8 cellular contexts compared by ENCODE assay signal in genomic region chr2:127293386-127293757, GRCh38. TPM values are rescaled to one million over a fixed set of nuclear protein-coding genes. Genes with fewer than 3 reads are reported as not detected.
A peak's percentile ranks its signal among the peaks of the same experiment; 100 is the strongest.
DNase-seq lines count a peak whose midpoint lies in the region; ATAC-seq lines count a peak whose summit lies in the region.

No MANE protein-coding gene starts in this region.

- H3K36me3 ChIP-seq in endocrine pancreas (ENCODE audit: control insufficient read depth, insufficient read depth, low read length): no peaks in the 10 kb centered on the region

- no peak for DNase-seq in activated T-cell treated with anti-CD3 and anti-CD28 coated beads, Interleukin-2, amount 50 U/mL, for 4 hours
- no peak for DNase-seq in activated T-cell treated with anti-CD3 and anti-CD28 coated beads for 4 hours
- peak; percentile 48 for DNase-seq in RKO (ENCODE audit: low spot score)
- peak; percentile 1 for DNase-seq in naive B cell
- DNase-seq in stimulated activated naive CD4-positive, alpha-beta T cell treated with Interleukin-2 at 50 U/mL for 16 hours (lab: John Stamatoyannopoulos, UW): no peak
- DNase-seq in NCI-H2107 (lab: John Stamatoyannopoulos, UW): no peak
- DNase-seq in NCI-H1417 treated with DMSO at 0.1 percent for 48 hours (lab: John Stamatoyannopoulos, UW): no peak

- no peaks in the 10 kb centered on the region for H3K9me3 ChIP-seq in endocrine pancreas (ENCODE audit: control insufficient read depth, low read length)

- no peak overlapping the region for H3K4me3 ChIP-seq in endocrine pancreas (ENCODE audit: control insufficient read depth, insufficient read depth, low read length)

- H3K36me3 Mint-ChIP-seq in activated T-cell treated with anti-CD3 and anti-CD28 coated beads, Interleukin-2, amount 50 U/mL, for 4 hours (ENCODE audit: insufficient read depth): peaks cover 27% of the 10 kb centered on the region
- peaks cover 8 to 12% of the 10 kb centered on the region in 2 donors for H3K36me3 Mint-ChIP-seq in naive B cell

- no peaks in the 10 kb centered on the region for H3K27me3 Mint-ChIP-seq in activated T-cell treated with anti-CD3 and anti-CD28 coated beads, Interleukin-2, amount 50 U/mL, for 4 hours (ENCODE audit: low read depth)
- no peaks in the 10 kb centered on the region for H3K27me3 Mint-ChIP-seq in naive B cell

- no peaks in the 10 kb centered on the region for H3K9me3 Mint-ChIP-seq in activated T-cell treated with anti-CD3 and anti-CD28 coated beads, Interleukin-2, amount 50 U/mL, for 4 hours
- peaks cover 0 to 2% (median 0%) of the 10 kb centered on the region in 7 donors for H3K9me3 Mint-ChIP-seq in naive B cell

- peaks cover 23% of the 10 kb centered on the region for H3K4me1 Mint-ChIP-seq in activated T-cell treated with anti-CD3 and anti-CD28 coated beads, Interleukin-2, amount 50 U/mL, for 4 hours (ENCODE audit: low read depth)
- peaks cover 16 to 33% (median 24%) of the 10 kb centered on the region in 3 donors for H3K4me1 Mint-ChIP-seq in naive B cell

- peak; percentile 12 to 19 for ATAC-seq in activated T-cell treated with anti-CD3 and anti-CD28 coated beads, Interleukin-2, amount 50 U/mL, for 4 hours
- no peak for ATAC-seq in naive B cell (ENCODE audit: low read depth in 2 of 2)

- peak overlapping the region; percentile 100 for H3K4me3 Mint-ChIP-seq in activated T-cell treated with anti-CD3 and anti-CD28 coated beads, Interleukin-2, amount 50 U/mL, for 4 hours
- H3K4me3 Mint-ChIP-seq in naive B cell: peak overlapping the region; percentile 92 to 100 (median 98)

- peak overlapping the region; percentile 87 for H3K9ac ChIP-seq in endocrine pancreas (ENCODE audit: control insufficient read depth, insufficient read depth, low read length)

- H3K4me1 ChIP-seq in endocrine pancreas (ENCODE audit: control insufficient read depth, insufficient read depth, low read length): no peaks in the 10 kb centered on the region

- H3K27me3 ChIP-seq in endocrine pancreas (ENCODE audit: control insufficient read depth, insufficient read depth, low read length): no peaks in the 10 kb centered on the region

- peak overlapping the region in 4 of 6 donors; percentile 71 to 96 (median 93) for H3K27ac Mint-ChIP-seq in naive B cell

RNA-seq across cellular contexts. Expression of gene ERCC3, which starts 0.6 kb away (rescaled TPM):
- total RNA-seq in activated T-cell treated with anti-CD3 and anti-CD28 coated beads, Interleukin-2, amount 50 U/mL, for 4 hours: 10 to 100 TPM; 56.6 to 63.6 (median 61.8) TPM
- 10 to 100 TPM; 19.0 to 32.5 (median 23.6) TPM for polyA plus RNA-seq in naive B cell (ENCODE audit: low read depth in 6 of 6)

Comparison
In these comparisons a context has a peak if more than half of its experiments do, and no peak if none do; other contexts are left out.
1. ATAC-seq: peak in activated T-cell treated with anti-CD3 and anti-CD28 coated beads, Interleukin-2, amount 50 U/mL, for 4 hours (2 of 2); none in naive B cell (0 of 2).
2. DNase-seq: peak in RKO (single experiment) and naive B cell (single experiment); none in activated T-cell treated with anti-CD3 and anti-CD28 coated beads, Interleukin-2, amount 50 U/mL, for 4 hours (single experiment), activated T-cell treated with anti-CD3 and anti-CD28 coated beads for 4 hours (single experiment), stimulated activated naive CD4-positive, alpha-beta T cell treated with Interleukin-2 at 50 U/mL for 16 hours (single experiment), NCI-H2107 (single experiment) and NCI-H1417 treated with DMSO at 0.1 percent for 48 hours (single experiment).